21 cellular contexts compared by ENCODE assay signal in the genomic region with DNA sequence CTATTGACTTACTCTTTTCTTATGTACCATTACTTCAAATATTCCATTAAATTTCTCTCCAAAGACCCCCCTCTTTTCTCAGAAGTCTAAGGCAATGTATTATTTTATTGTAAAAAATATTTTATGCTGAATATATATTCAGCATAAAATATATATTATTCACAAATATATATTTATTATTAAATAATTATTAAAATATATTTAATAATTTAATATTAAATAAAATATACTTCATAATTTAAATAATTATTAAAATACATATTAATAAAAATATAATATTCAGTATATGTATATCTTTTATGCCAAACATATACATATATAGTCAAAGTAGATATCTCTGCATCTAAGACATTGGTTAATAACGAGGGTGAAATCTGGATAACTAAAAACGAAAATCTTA.
A peak's percentile ranks its signal among the peaks of the same experiment; 100 is the strongest.
DNase-seq lines count a peak whose midpoint lies in the region; ATAC-seq, FAIRE-seq and TF ChIP-seq lines count a peak whose summit lies in the region.
"Had no signal": no experiment of that assay in that cellular context is flagged by ENCODE, and none has a peak within 500 bp of the region (broad histone marks: within the 10 kb centered on the region; RNA-seq: fewer than 3 reads in every experiment).

No MANE protein-coding gene starts in this region.

- intact Hi-C loops in kidney (cut with DNase I), result no loop called here
- intact Hi-C loops in left lung (cut with DNase I), result no loop called here

- no peak for ATAC-seq in left lung
- ATAC-seq: GM12878 had no signal

- H3K27me3 ChIP-seq in left lung, result no peaks in the 10 kb centered on the region
- H3K27me3 ChIP-seq: BE2C; BLaER1 treated with 17β-estradiol and CSF1 and Interleukin-3, amounts not matched to agents 10 nM and 100 nM had no signal

- H3K27ac ChIP-seq in kidney (ENCODE audit: low read depth in 2 of 2, low read length in 2 of 2) (no peak overlapping the region), left lung (no peak overlapping the region)
- H3K27ac ChIP-seq: BLaER1 treated with 17β-estradiol and CSF1 and Interleukin-3, amounts not matched to agents 10 nM and 100 nM; GM23248 had no signal

- in situ Hi-C loops in ACHN (cut with HindIII; ENCODE audit: low pct_ligation_motif_present, low pct_unique_long_range_greater_than_20kb, low sequenced_read_pairs), result no loop called here

- H3K4me1 ChIP-seq in kidney (ENCODE audit: control insufficient read depth in 1 of 2, insufficient read depth in 1 of 2, low read depth in 1 of 2, low read length in 2 of 2), result no peaks in the 10 kb centered on the region
- no peaks in the 10 kb centered on the region for H3K4me1 ChIP-seq in left lung
- H3K4me1 ChIP-seq: BE2C; BLaER1 treated with 17β-estradiol and CSF1 and Interleukin-3, amounts not matched to agents 10 nM and 100 nM had no signal

- H3K9me3 ChIP-seq in kidney (ENCODE audit: control insufficient read depth in 1 of 2, low read length in 2 of 2), result no peaks in the 10 kb centered on the region
- peaks cover 0 to 11% of the 10 kb centered on the region in 2 donors for H3K9me3 ChIP-seq in left lung
- H3K9me3 ChIP-seq: BE2C; BLaER1 treated with 17β-estradiol and CSF1 and Interleukin-3, amounts not matched to agents 10 nM and 100 nM had no signal

- no peak for TF ChIP-seq CTCF in kidney (IDR thresholded peaks at IDR 0.05; ENCODE audit: borderline replicate concordance, extremely low read depth, insufficient read depth)
- no peak for TF ChIP-seq CTCF in left lung (IDR thresholded peaks at IDR 0.05)

- DNase-seq in RCC 7860 (ENCODE audit: low spot score) (no peak), kidney (no peak), DMS53 treated with DMSO at 0.1 percent for 48 hours (lab: John Stamatoyannopoulos, UW; ENCODE audit: unreplicated experiment) (no peak), ACHN (no peak), left lung (no peak)
- DNase-seq in stimulated activated CD4-positive, alpha-beta T cell treated with anti-CD3 and anti-CD28 coated beads, Interleukin-12 subunit alpha, Interleukin-12 subunit beta, amount 100 ng/mL, for 4 hours, result no peak
- DNase-seq: AML-193; BE2C; CD4-positive, alpha-beta T cell; CD8-positive, alpha-beta memory T cell; DMS 273 treated with DMSO at 0.1 percent for 48 hours; DMS79 treated with DMSO at 0.1 percent for 48 hours; GM23248; H7; HCEC 1CT had no signal

- H3K36me3 ChIP-seq in kidney (ENCODE audit: control insufficient read depth in 1 of 2, insufficient read depth in 2 of 2, low read length in 2 of 2), result no peaks in the 10 kb centered on the region
- H3K36me3 ChIP-seq in left lung, result no peaks in the 10 kb centered on the region
- H3K36me3 ChIP-seq: BE2C; BLaER1 treated with 17β-estradiol and CSF1 and Interleukin-3, amounts not matched to agents 10 nM and 100 nM had no signal

- peak; percentile 60 for FAIRE-seq in RCC 7860 (lab: Jason Lieb, UNC)
- FAIRE-seq in colon (lab: Jason Lieb, UNC), result peak; percentile 94
- FAIRE-seq in kidney (lab: Jason Lieb, UNC), result peak; percentile 97
- FAIRE-seq: D721Med, GM12878, GM19239, H1 had no signal

- H3K4me3 ChIP-seq in kidney (ENCODE audit: low read length in 2 of 2) (no peak overlapping the region), left lung (no peak overlapping the region)
- H3K4me3 ChIP-seq: BLaER1 treated with 17β-estradiol and CSF1 and Interleukin-3, amounts not matched to agents 10 nM and 100 nM; GM12878; GM23248 had no signal

- H3K9ac ChIP-seq in kidney (ENCODE audit: low read length in 2 of 2), result no peak overlapping the region
- H3K9ac ChIP-seq: BLaER1 treated with 17β-estradiol and CSF1 and Interleukin-3, amounts not matched to agents 10 nM and 100 nM; GM23248 had no signal
